Comparison of ENCODE assay signal across 8 cellular contexts in the genomic region with DNA sequence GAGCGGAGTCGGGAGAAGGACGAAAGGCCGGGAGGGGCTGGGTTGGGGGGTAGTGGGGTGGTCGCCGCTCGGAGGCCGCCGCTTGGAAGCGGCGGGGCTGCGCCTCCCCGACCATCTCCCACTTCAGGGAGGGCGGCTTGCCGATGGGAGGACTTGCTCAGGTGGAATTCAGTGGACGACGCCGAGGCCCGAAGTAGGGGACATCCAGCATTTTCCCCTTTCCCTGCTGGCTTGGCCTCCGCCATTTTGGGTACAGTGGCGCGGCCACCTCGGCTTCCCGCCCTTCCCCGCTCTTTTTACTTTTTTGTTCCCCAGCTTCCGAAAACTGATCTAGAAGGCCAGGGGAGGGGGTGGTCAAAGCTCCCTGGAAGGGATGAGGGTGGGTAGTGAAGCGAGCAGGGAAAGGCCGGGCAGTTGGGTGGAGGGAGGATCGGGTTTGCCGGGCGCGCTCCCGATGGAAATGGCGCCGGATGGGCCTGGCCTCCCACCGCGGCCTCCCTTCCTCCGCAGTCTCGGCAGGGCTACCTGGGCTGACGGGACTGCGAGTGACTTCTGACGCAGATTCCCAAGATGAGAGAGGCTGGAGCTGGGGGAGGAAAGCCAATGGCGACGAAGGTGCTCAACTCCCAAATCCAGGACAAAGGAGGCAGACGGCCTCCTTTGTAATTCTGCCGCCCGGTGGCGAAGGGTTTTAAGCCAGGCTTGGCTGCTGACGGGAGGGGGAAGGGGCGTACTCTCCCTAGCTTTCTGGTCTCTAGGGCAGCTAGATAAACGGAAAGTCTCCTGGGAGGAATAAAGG. TPM values are rescaled to one million over a fixed set of nuclear protein-coding genes. Genes with fewer than 3 reads are reported as not detected.
DNase-seq lines count a peak whose midpoint lies in the region; ATAC-seq and TF ChIP-seq lines count a peak whose summit lies in the region.

PBLD (minus strand) TSS at position 670 of the 799 bp plus-strand sequence. CDS start 26,084 bp downstream, outside the sequence.

- H3K9me3 Mint-ChIP-seq in neural progenitor cell, result no peaks in the 10 kb centered on the region

- peak within 1 kb of the TSS; percentile 88 for H3K4me2 ChIP-seq in neural progenitor cell

- H3K9me3 ChIP-seq in neural progenitor cell (ENCODE audit: low read depth) (no peaks in the 10 kb centered on the region), stomach (no peaks in the 10 kb centered on the region)

- peak in 2 of 4 donors; percentile 46 to 51 for TF ChIP-seq POLR2A in stomach (IDR thresholded peaks at IDR 0.05)

- H3K27ac ChIP-seq in foreskin keratinocyte (peak within 1 kb of the TSS; percentile 96), neural progenitor cell (peak within 1 kb of the TSS; percentile 99), stomach (peak within 1 kb of the TSS; percentile 93 to 100 (median 99))

- ATAC-seq in GM21576 (IDR thresholded peaks at IDR 0.05; ENCODE audit: unreplicated experiment) (peak; percentile 25), foreskin keratinocyte (peak; percentile 43)

- H3K27me3 ChIP-seq in foreskin keratinocyte (no peaks in the 10 kb centered on the region), neural progenitor cell (no peaks in the 10 kb centered on the region), stomach (no peaks in the 10 kb centered on the region)

- in situ Hi-C loops in KBM-7 (cut with MboI; ENCODE audit: low pct_unique_long_range_greater_than_20kb, low sequenced_read_pairs), result no loop called here

- H3F3A ChIP-seq in neural progenitor cell (ENCODE audit: low read depth), result peaks cover 59% of the 10 kb centered on the region

- peaks cover 10% of the 10 kb centered on the region for H3K27me3 Mint-ChIP-seq in neural progenitor cell (ENCODE audit: insufficient read depth, low read depth)

- H4K20me1 ChIP-seq in neural progenitor cell (ENCODE audit: low read depth), result peaks cover 47% of the 10 kb centered on the region

- 0 to 1% (median 0%) methylated on average over 37 to 51 of the region's 51 CpGs for WGBS in stomach, 5 donors

- intact Hi-C loops in stomach (cut with DNase I; ENCODE audit: low total_unique reads), result loop anchor here (10.0 kb wide), 1 partner anchor 258 kb away; the partner anchor contains the start of gene HERC4

- peak within 1 kb of the TSS; percentile 100 for H3K27ac Mint-ChIP-seq in neural progenitor cell

- peaks cover 26% of the 10 kb centered on the region for H3K36me3 Mint-ChIP-seq in neural progenitor cell

- H3K4me1 Mint-ChIP-seq in neural progenitor cell, result peaks cover 64% of the 10 kb centered on the region

- peak within 1 kb of the TSS; percentile 90 for H3K4me3 ChIP-seq in neural progenitor cell
- H3K4me3 ChIP-seq in stomach, result peak within 1 kb of the TSS; percentile 85 to 98 (median 94)

- H3K79me2 ChIP-seq in neural progenitor cell (ENCODE audit: low read depth), result peaks cover 84% of the 10 kb centered on the region

- peak within 1 kb of the TSS; percentile 99 for H3K4me3 Mint-ChIP-seq in neural progenitor cell

- peaks cover 18% of the 10 kb centered on the region for H3K36me3 ChIP-seq in neural progenitor cell
- no peaks in the 10 kb centered on the region for H3K36me3 ChIP-seq in stomach

- peak; percentile 65 for TF ChIP-seq CTCF in foreskin keratinocyte (conservative IDR thresholded peaks at IDR 0.05)
- peak; percentile 51 for TF ChIP-seq CTCF in neural progenitor cell (IDR thresholded peaks at IDR 0.05)
- TF ChIP-seq CTCF in stomach (IDR thresholded peaks at IDR 0.05), result peak in 4 of 7 experiments; percentile 18 to 67 (median 42)

- TF ChIP-seq EP300 in stomach (IDR thresholded peaks at IDR 0.05), result no peak

- DNase-seq in DMS 273 (lab: John Stamatoyannopoulos, UW; ENCODE audit: unreplicated experiment), result peak; percentile 88
- peak; percentile 83 for DNase-seq in KBM-7
- peak; percentile 83 for DNase-seq in RKO (ENCODE audit: low spot score)
- DNase-seq in activated gamma-delta T cell treated with Interleukin-2 at 50 U/mL for 16 hours, result peak; percentile 48
- DNase-seq in foreskin keratinocyte, result peak; percentile 62 to 80
- DNase-seq in neural progenitor cell (ENCODE audit: low spot score), result peak; percentile 94
- peak; percentile 73 for DNase-seq in stomach

- H3K4me1 ChIP-seq in foreskin keratinocyte (peaks cover 35% of the 10 kb centered on the region), neural progenitor cell (peaks cover 56% of the 10 kb centered on the region), stomach (peaks cover 37 to 73% (median 56%) of the 10 kb centered on the region in 4 donors)

- peak within 1 kb of the TSS; percentile 99 for H3K9ac ChIP-seq in neural progenitor cell

- peak within 1 kb of the TSS; percentile 65 for H2AFZ ChIP-seq in neural progenitor cell (replicated peaks)

RNA-seq across cellular contexts. Expression of gene PBLD, which starts in this region (rescaled TPM):
- total RNA-seq in foreskin keratinocyte, result 1.3 and 1.8 TPM in 2 replicates
- polyA plus RNA-seq in foreskin keratinocyte, result 0.75 and 1.1 TPM in 2 replicates
- 3.2 and 5.8 TPM in 2 replicates for total RNA-seq in neural progenitor cell (ENCODE audit: low replicate concordance)
- total RNA-seq in stomach, result 10 to 100 TPM; 19.3 to 43.6 (median 25.9) TPM
- polyA plus RNA-seq in stomach, result 10 to 100 TPM; 10.7 to 36.0 (median 35.0) TPM

Comparison
In these comparisons a context has a peak if more than half of its experiments do, and no peak if none do; other contexts are left out.
1. Peak in every context shown above with its lines: DNase-seq, ATAC-seq, H3K4me3 ChIP-seq and H3K27ac ChIP-seq.